In genomic region chr17:78041401-78042179, GRCh38 we compare ENCODE assay signal across 8 cellular contexts.
DNase-seq lines count a peak whose midpoint lies in the region; ATAC-seq, FAIRE-seq and TF ChIP-seq lines count a peak whose summit lies in the region.

No MANE protein-coding gene starts in this region.

- no peaks in the 10 kb centered on the region for H3K9me3 ChIP-seq in spleen

- POLR2A ChIA-PET in activated B cell treated with CpG ODN at 0.5 μM for 24 hours (lab: Charles Lee): interaction anchor here (0.9 kb wide), 1 partner anchor 83 kb away, joined by 3 read pairs; the partner anchor contains the start of gene TNRC6C

- FAIRE-seq in GM12892 (lab: Jason Lieb, UNC): no peak

- H3K9me3 Mint-ChIP-seq in activated B cell treated with CpG ODN at 0.5 μM for 24 hours: no peaks in the 10 kb centered on the region

- H3K4me1 ChIP-seq in foreskin keratinocyte: no peaks in the 10 kb centered on the region
- peaks cover 0 to 28% (median 12%) of the 10 kb centered on the region in 6 donors for H3K4me1 ChIP-seq in spleen

- H3K27me3 ChIP-seq in foreskin keratinocyte (no peaks in the 10 kb centered on the region), spleen (replicated peaks in 1 of 7) (no peaks in the 10 kb centered on the region)

- TF ChIP-seq POLR2A in spleen (IDR thresholded peaks at IDR 0.05) (no peak), GM12892 (IDR thresholded peaks at IDR 0.05; ENCODE audit: low read depth, low read length) (no peak)

- DNase-seq in HCEC 1CT (peak; percentile 18), activated B cell treated with CpG ODN at 0.5 μM for 24 hours (no peak), foreskin keratinocyte (no peak), spleen (no peak), GM12892 (ENCODE audit: insufficient read length) (no peak), SW 1271 (lab: John Stamatoyannopoulos, UW) (no peak)
- no peak for DNase-seq in stimulated activated CD4-positive, alpha-beta T cell treated with anti-CD3 and anti-CD28 coated beads, Interleukin-4, amount 100 ng/mL, for 1 hour
- no peak for DNase-seq in activated CD8-positive, alpha-beta memory T cell treated with anti-CD3 and anti-CD28 coated beads, Interleukin-2, amount 50 U/mL, for 48 hours

- 55 to 74% (median 59%) methylated on average over 6 of the region's 6 CpGs for WGBS in spleen, 5 donors

- peaks cover 53% of the 10 kb centered on the region for H3K36me3 Mint-ChIP-seq in activated B cell treated with CpG ODN at 0.5 μM for 24 hours (ENCODE audit: low read depth)

- H3K27ac Mint-ChIP-seq in activated B cell treated with CpG ODN at 0.5 μM for 24 hours: no peak overlapping the region

- intact Hi-C loops in activated B cell treated with CpG ODN at 0.5 μM for 24 hours (cut with micrococcal nuclease) (no loop called here), spleen (cut with DNase I; ENCODE audit: low total_unique reads) (no loop called here)

- ATAC-seq in activated B cell treated with CpG ODN at 0.5 μM for 24 hours (ENCODE audit: low read depth): no peak
- ATAC-seq in foreskin keratinocyte: no peak

- H3K4me1 Mint-ChIP-seq in activated B cell treated with CpG ODN at 0.5 μM for 24 hours: peaks cover 4% of the 10 kb centered on the region

- TF ChIP-seq CTCF in activated B cell treated with CpG ODN at 0.5 μM for 24 hours (IDR thresholded peaks at IDR 0.05) (no peak), foreskin keratinocyte (conservative IDR thresholded peaks at IDR 0.05) (no peak), spleen (IDR thresholded peaks at IDR 0.05 in 8 of 11, conservative IDR thresholded peaks at IDR 0.05 in 3 of 11) (no peak)

- peak overlapping the region; percentile 32 for H3K27ac ChIP-seq in foreskin keratinocyte
- peak overlapping the region; percentile 69 to 88 (median 80) for H3K27ac ChIP-seq in spleen

- CTCF ChIA-PET in activated B cell treated with CpG ODN at 0.5 μM for 24 hours (lab: Charles Lee): interaction anchor here (0.9 kb wide), 1 partner anchor 24 kb away, joined by 3 read pairs; no protein-coding TSS in a partner anchor

- peaks cover 0 to 34% (median under 1%) of the 10 kb centered on the region in 6 donors for H3K36me3 ChIP-seq in spleen

- H3K4me3 Mint-ChIP-seq in activated B cell treated with CpG ODN at 0.5 μM for 24 hours: peak overlapping the region; percentile 74

- H3K4me3 ChIP-seq in spleen: peak overlapping the region; percentile 19 to 65 (median 28)

- H3K27me3 Mint-ChIP-seq in activated B cell treated with CpG ODN at 0.5 μM for 24 hours: no peaks in the 10 kb centered on the region
